In genomic region chr22:32478994-32479393, GRCh38 we compare ENCODE assay signal across 30 cellular contexts. TPM values are rescaled to one million over a fixed set of nuclear protein-coding genes. Genes with fewer than 3 reads are reported as not detected.
DNase-seq lines count a peak whose midpoint lies in the region; TF ChIP-seq lines count a peak whose summit lies in the region.
"Had no signal": no experiment of that assay in that cellular context is flagged by ENCODE, and none has a peak within 500 bp of the region (broad histone marks: within the 10 kb centered on the region; RNA-seq: fewer than 3 reads in every experiment).

No MANE protein-coding gene starts in this region.

- H3K36me3 ChIP-seq in adrenal gland (replicated peaks in 1 of 2): no peaks in the 10 kb centered on the region
- H3K36me3 ChIP-seq in neural progenitor cell: no peaks in the 10 kb centered on the region

- no peaks in the 10 kb centered on the region for H3K9me3 Mint-ChIP-seq in neural crest cell
- H3K9me3 Mint-ChIP-seq in neural progenitor cell: no peaks in the 10 kb centered on the region
- H3K9me3 Mint-ChIP-seq: naive thymus-derived CD4-positive, alpha-beta T cell; stimulated activated naive CD8-positive, alpha-beta T cell treated with anti-CD3 and anti-CD28 coated beads, Interleukin-15, Interleukin-2, amounts not matched to agents 100 ng/mL and 50 ng/mL, for 24 hours had no signal

- H3K36me3 Mint-ChIP-seq in neural crest cell (ENCODE audit: low read depth): no peaks in the 10 kb centered on the region
- peaks cover 7% of the 10 kb centered on the region for H3K36me3 Mint-ChIP-seq in neural progenitor cell

- H4K20me1 ChIP-seq in neural progenitor cell (ENCODE audit: low read depth): peaks cover 73% of the 10 kb centered on the region

- H3K27ac ChIP-seq in adrenal gland (peak overlapping the region in 2 of 5 donors; percentile 39 to 47), neural progenitor cell (no peak overlapping the region)
- H3K27ac ChIP-seq: C4-2B, SK-N-MC, tibial nerve had no signal

- no peak overlapping the region for H3K27ac Mint-ChIP-seq in neural crest cell (ENCODE audit: unreplicated experiment)
- H3K27ac Mint-ChIP-seq in neural progenitor cell: no peak overlapping the region
- H3K27ac Mint-ChIP-seq: stimulated activated naive CD8-positive, alpha-beta T cell treated with anti-CD3 and anti-CD28 coated beads, Interleukin-15, Interleukin-2, amounts not matched to agents 100 ng/mL and 50 ng/mL, for 24 hours had no signal

- peaks cover 18% of the 10 kb centered on the region for H3F3A ChIP-seq in neural progenitor cell (ENCODE audit: low read depth)

- H3K4me3 ChIP-seq in adrenal gland (no peak overlapping the region), neural progenitor cell (no peak overlapping the region)
- H3K4me3 ChIP-seq: K562, SK-N-MC, tibial nerve had no signal

- H3K27me3 ChIP-seq in adrenal gland (no peaks in the 10 kb centered on the region), neural progenitor cell (peaks cover 17% of the 10 kb centered on the region)
- H3K27me3 ChIP-seq: tibial nerve had no signal

- TF ChIP-seq CTCF in adrenal gland (IDR thresholded peaks at IDR 0.05) (no peak), neural crest cell (conservative IDR thresholded peaks at IDR 0.05) (no peak), neural progenitor cell (IDR thresholded peaks at IDR 0.05) (no peak)

- H3K79me2 ChIP-seq in neural progenitor cell (ENCODE audit: low read depth): peaks cover 61% of the 10 kb centered on the region

- H3K27me3 Mint-ChIP-seq in neural crest cell (ENCODE audit: low read depth) (no peaks in the 10 kb centered on the region), neural progenitor cell (ENCODE audit: insufficient read depth, low read depth) (peaks cover 3% of the 10 kb centered on the region)
- H3K27me3 Mint-ChIP-seq: naive thymus-derived CD4-positive, alpha-beta T cell; stimulated activated naive CD8-positive, alpha-beta T cell treated with anti-CD3 and anti-CD28 coated beads, Interleukin-15, Interleukin-2, amounts not matched to agents 100 ng/mL and 50 ng/mL, for 24 hours had no signal

- H3K4me1 ChIP-seq in adrenal gland (replicated peaks in 1 of 2) (peaks cover 13 to 46% of the 10 kb centered on the region in 2 donors), neural progenitor cell (peaks cover 6% of the 10 kb centered on the region)

- H2AFZ ChIP-seq in neural progenitor cell (replicated peaks): no peak overlapping the region

- no peak overlapping the region for H3K4me2 ChIP-seq in neural progenitor cell

- TF ChIP-seq POLR2A in adrenal gland (IDR thresholded peaks at IDR 0.05): peak in 1 of 2 donors; percentile 28

- H3K4me3 Mint-ChIP-seq in neural crest cell (peak overlapping the region; percentile 52), neural progenitor cell (no peak overlapping the region)
- H3K4me3 Mint-ChIP-seq: stimulated activated naive CD8-positive, alpha-beta T cell treated with anti-CD3 and anti-CD28 coated beads, Interleukin-15, Interleukin-2, amounts not matched to agents 100 ng/mL and 50 ng/mL, for 24 hours had no signal

- DNase-seq in AG08396 (ENCODE audit: low spot score): peak; percentile 29
- peak; percentile 21 for DNase-seq in EL
- peak in 6 of 7 donors; percentile 27 to 62 (median 46) for DNase-seq in adrenal gland
- no peak for DNase-seq in neural crest cell (ENCODE audit: low read depth, low spot score)
- DNase-seq in NCI-H128 (lab: John Stamatoyannopoulos, UW; ENCODE audit: unreplicated experiment): no peak
- DNase-seq in neural progenitor cell (ENCODE audit: low spot score): no peak
- no peak for DNase-seq in cerebellar cortex (ENCODE audit: low spot score)
- DNase-seq in T-helper 2 cell: no peak
- DNase-seq: activated CD4-positive, alpha-beta T cell treated with anti-CD3 and anti-CD28 coated beads for 1 hour; activated gamma-delta T cell; activated T-cell treated with anti-CD3 and anti-CD28 coated beads for 4 hours; glutamatergic neuron; islet precursor cell; midbrain; MM.1S; naive thymus-derived CD4-positive, alpha-beta T cell; NCI-H1436; NCI-H2081 treated with DMSO at 0.1 percent for 48 hours; NCI-H748 treated with DMSO at 0.1 percent for 48 hours; occipital lobe had no signal

- H3K9me3 ChIP-seq in adrenal gland (replicated peaks in 1 of 3) (no peaks in the 10 kb centered on the region), neural progenitor cell (ENCODE audit: low read depth) (no peaks in the 10 kb centered on the region)
- H3K9me3 ChIP-seq: tibial nerve had no signal

- intact Hi-C loops in adrenal gland (cut with DNase I): no loop called here

- WGBS in adrenal gland, 4 donors: 77 to 81% (median 79%) methylated on average over 3 of the region's 3 CpGs

- H3K4me1 Mint-ChIP-seq in neural crest cell (peaks cover 20% of the 10 kb centered on the region), neural progenitor cell (peaks cover 8% of the 10 kb centered on the region)

- H3K9ac ChIP-seq in neural progenitor cell: no peak overlapping the region

RNA-seq across cellular contexts. Expression of gene FBXO7, which starts 4.4 kb away (rescaled TPM):
- total RNA-seq in adrenal gland (100 to 1,000 TPM in 6 of 8 donors, 10 to 100 TPM in 2; 94.6 to 148 (median 112) TPM), neural crest cell (82.0 and 82.8 TPM in 2 replicates), neural progenitor cell (ENCODE audit: low replicate concordance) (62.5 and 65.2 TPM in 2 replicates)
- 100 to 1,000 TPM in 1 of 3 donors, 10 to 100 TPM in 2; 52.0 to 143 (median 53.4) TPM for polyA plus RNA-seq in adrenal gland

RNA-seq across cellular contexts. Expression of gene BPIFC, which starts 14.7 kb away (rescaled TPM):
- total RNA-seq in adrenal gland: not detected
- not detected for polyA plus RNA-seq in adrenal gland
- total RNA-seq in neural crest cell: not detected in 2 replicates
- not detected in 2 replicates for total RNA-seq in neural progenitor cell (ENCODE audit: low replicate concordance)
- total RNA-seq: HT1080; K562; liver; naive thymus-derived CD4-positive, alpha-beta T cell; occipital lobe; skeletal muscle tissue; T-helper 1 cell treated with Interleukin-12 subunit alpha and Interleukin-12 subunit beta and Interleukin-4 antibody, amounts not matched to agents 30 ng/mL and 1 ng/mL, for 36 hours; tibial nerve had no signal
- polyA plus RNA-seq: adipose tissue; K562; liver; naive thymus-derived CD4-positive, alpha-beta T cell had no signal

Comparison
In these comparisons a context has a peak if more than half of its experiments do, and no peak if none do; other contexts are left out.
1. DNase-seq: peak in AG08396 (single experiment), EL (single experiment) and adrenal gland (6 of 7); none in neural crest cell (single experiment), NCI-H128 (single experiment), neural progenitor cell (single experiment), cerebellar cortex (single experiment) and T-helper 2 cell (0 of 5).